12 cellular contexts compared by ENCODE assay signal in the genomic region with DNA sequence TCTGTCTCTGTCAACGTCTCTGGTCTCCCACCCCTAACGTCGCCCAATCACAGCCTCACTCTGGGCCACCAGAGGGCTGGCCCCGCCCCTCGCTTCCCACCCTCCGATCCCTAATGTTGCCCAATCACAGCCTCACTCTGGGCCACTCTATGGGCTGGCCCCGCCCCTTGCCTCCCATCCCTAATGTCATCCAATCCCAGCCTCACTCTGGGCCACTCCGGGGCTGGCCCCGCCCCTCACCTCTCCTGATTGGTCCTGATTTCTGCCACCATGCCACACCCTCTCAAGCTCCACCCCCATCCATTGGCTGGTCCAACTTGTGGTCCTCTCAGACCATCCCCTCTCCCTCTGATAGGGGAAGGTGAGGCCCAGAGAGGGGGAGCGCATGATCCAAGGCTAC. TPM values are rescaled to one million over a fixed set of nuclear protein-coding genes. Genes with fewer than 3 reads are reported as not detected.
DNase-seq lines count a peak whose midpoint lies in the region; ATAC-seq and TF ChIP-seq lines count a peak whose summit lies in the region.
"Had no signal": no experiment of that assay in that cellular context is flagged by ENCODE, and none has a peak within 500 bp of the region (broad histone marks: within the 10 kb centered on the region; RNA-seq: fewer than 3 reads in every experiment).

No MANE protein-coding gene starts in this region.

- H3K27me3 ChIP-seq in osteoblast (ENCODE audit: insufficient read depth, low read length) = no peaks in the 10 kb centered on the region
- H3K27me3 ChIP-seq in foreskin keratinocyte = no peaks in the 10 kb centered on the region

- no peaks in the 10 kb centered on the region for H4K20me1 ChIP-seq in osteoblast (ENCODE audit: insufficient read depth, low read length)

- H3K4me2 ChIP-seq in osteoblast (ENCODE audit: insufficient read depth, low read length) = no peak overlapping the region

- ATAC-seq in activated T-cell treated with anti-CD3 and anti-CD28 coated beads, Interleukin-2, amount 50 U/mL, for 4 hours = peak; percentile 67 to 79
- ATAC-seq in T-helper 17 cell (peak; percentile 40), foreskin keratinocyte (no peak)

- no peaks in the 10 kb centered on the region for H3K36me3 ChIP-seq in osteoblast (ENCODE audit: insufficient read depth, low read length)

- peaks cover 21% of the 10 kb centered on the region for H3K27me3 Mint-ChIP-seq in activated T-cell treated with anti-CD3 and anti-CD28 coated beads, Interleukin-2, amount 50 U/mL, for 4 hours (ENCODE audit: low read depth)
- H3K27me3 Mint-ChIP-seq in T-helper 17 cell = peaks cover 19% of the 10 kb centered on the region

- H3K36me3 Mint-ChIP-seq in activated T-cell treated with anti-CD3 and anti-CD28 coated beads, Interleukin-2, amount 50 U/mL, for 4 hours (ENCODE audit: insufficient read depth) = no peaks in the 10 kb centered on the region
- H3K36me3 Mint-ChIP-seq in T-helper 17 cell (ENCODE audit: low read depth) = peaks cover 2% of the 10 kb centered on the region
- H3K36me3 Mint-ChIP-seq: mesothelial cell of epicardium had no signal

- TF ChIP-seq CTCF in osteoblast (IDR thresholded peaks at IDR 0.05; ENCODE audit: extremely low read depth, low read depth, low read length) (no peak), foreskin keratinocyte (conservative IDR thresholded peaks at IDR 0.05) (no peak)

- no peak overlapping the region for H3K27ac Mint-ChIP-seq in T-helper 17 cell
- H3K27ac Mint-ChIP-seq: mesothelial cell of epicardium had no signal

- no peak overlapping the region for H3K4me3 ChIP-seq in osteoblast (ENCODE audit: insufficient read depth, low read length)

- H3K9me3 ChIP-seq in T-helper 17 cell (ENCODE audit: control insufficient read depth, low read length, poor library complexity, severe bottlenecking) (peaks cover 4% of the 10 kb centered on the region), osteoblast (ENCODE audit: low read depth, low read length) (peaks cover 2% of the 10 kb centered on the region)

- H3K4me1 ChIP-seq in osteoblast (ENCODE audit: insufficient read depth, low read length) = no peaks in the 10 kb centered on the region
- no peaks in the 10 kb centered on the region for H3K4me1 ChIP-seq in foreskin keratinocyte
- H3K4me1 ChIP-seq: parathyroid adenoma had no signal

- no peaks in the 10 kb centered on the region for H3K4me1 Mint-ChIP-seq in activated T-cell treated with anti-CD3 and anti-CD28 coated beads, Interleukin-2, amount 50 U/mL, for 4 hours (ENCODE audit: low read depth)
- H3K4me1 Mint-ChIP-seq in T-helper 17 cell = peaks cover 3% of the 10 kb centered on the region
- H3K4me1 Mint-ChIP-seq: mesothelial cell of epicardium had no signal

- peaks cover 4% of the 10 kb centered on the region for H3K9me3 Mint-ChIP-seq in activated T-cell treated with anti-CD3 and anti-CD28 coated beads, Interleukin-2, amount 50 U/mL, for 4 hours

- no peak overlapping the region for H3K4me3 Mint-ChIP-seq in activated T-cell treated with anti-CD3 and anti-CD28 coated beads, Interleukin-2, amount 50 U/mL, for 4 hours
- no peak overlapping the region for H3K4me3 Mint-ChIP-seq in T-helper 17 cell
- H3K4me3 Mint-ChIP-seq: mesothelial cell of epicardium had no signal

- H2AFZ ChIP-seq in osteoblast (ENCODE audit: low read length) = no peak overlapping the region
- H2AFZ ChIP-seq: parathyroid adenoma had no signal

- no peaks in the 10 kb centered on the region for H3K79me2 ChIP-seq in osteoblast (ENCODE audit: insufficient read depth, low read length)
- H3K79me2 ChIP-seq: parathyroid adenoma had no signal

- H3K27ac ChIP-seq in osteoblast (ENCODE audit: low read depth, low read length) (no peak overlapping the region), foreskin keratinocyte (no peak overlapping the region)
- H3K27ac ChIP-seq: parathyroid adenoma had no signal

- DNase-seq in activated T-cell treated with anti-CD3 and anti-CD28 coated beads, Interleukin-2, amount 50 U/mL, for 4 hours = no peak
- DNase-seq in activated T-cell treated with anti-CD3 and anti-CD28 coated beads for 4 hours = no peak
- DNase-seq in HT1080 (ENCODE audit: low read depth) = peak; percentile 33
- DNase-seq in T-helper 17 cell = no peak
- peak; percentile 54 for DNase-seq in osteoblast (ENCODE audit: insufficient read length, low spot score, missing footprints)
- no peak for DNase-seq in retina
- no peak for DNase-seq in foreskin keratinocyte
- no peak for DNase-seq in kidney tubule cell (ENCODE audit: low spot score)
- DNase-seq: NCI-H510A, SIG-M5 had no signal

RNA-seq across cellular contexts. Expression of gene CELF5, which starts 24.9 kb away (rescaled TPM):
- total RNA-seq in activated T-cell treated with anti-CD3 and anti-CD28 coated beads, Interleukin-2, amount 50 U/mL, for 4 hours = under 1 TPM in 2 of 3 donors, not detected in 1; 0.05 to 0.38 TPM
- total RNA-seq in HT1080 (2014; rRNA removed; shearing (Covaris generic)) = not detected in 2 replicates
- 0.21 TPM in 1 of 2 replicates, not detected in the other for polyA plus RNA-seq in HT1080 (2015; cell fraction: cytosol; rRNA removed)
- 0.02 TPM in 1 of 2 replicates, not detected in the other for polyA plus RNA-seq in HT1080 (2015; cell fraction: nucleus; rRNA removed)
- total RNA-seq in T-helper 17 cell (under 1 TPM; 0.42 to 0.57 TPM), osteoblast (not detected in 2 replicates), foreskin keratinocyte (0.11 and 0.20 TPM in 2 replicates)
- 0.07 TPM in 1 of 2 replicates, not detected in the other for polyA plus RNA-seq in foreskin keratinocyte

Comparison
In these comparisons a context has a peak if more than half of its experiments do, and no peak if none do; other contexts are left out.
1. DNase-seq: peak in HT1080 (single experiment) and osteoblast (single experiment); none in activated T-cell treated with anti-CD3 and anti-CD28 coated beads, Interleukin-2, amount 50 U/mL, for 4 hours (single experiment), activated T-cell treated with anti-CD3 and anti-CD28 coated beads for 4 hours (single experiment), T-helper 17 cell (0 of 3), retina (single experiment), foreskin keratinocyte (0 of 2) and kidney tubule cell (single experiment).